21 cellular contexts compared by ENCODE assay signal in the genomic region with DNA sequence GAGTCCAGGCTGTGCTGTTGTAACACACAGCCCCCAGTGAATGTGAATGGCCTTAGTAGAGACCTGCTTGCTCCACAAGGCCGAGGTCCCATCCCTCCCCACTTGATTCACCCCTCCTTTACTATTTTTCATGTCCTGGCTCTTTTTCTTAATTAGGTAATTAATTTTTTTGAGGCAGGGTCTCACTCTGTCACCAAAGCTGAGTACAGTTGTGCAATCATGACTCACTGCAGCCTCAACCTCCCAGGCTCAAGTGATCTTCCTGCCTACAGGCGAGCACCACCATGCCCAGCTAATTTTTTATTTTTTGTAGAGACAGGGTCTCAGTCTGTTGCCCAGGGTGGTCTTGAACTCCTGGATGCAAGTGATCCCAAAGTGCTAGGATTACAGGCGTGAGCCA. TPM values are rescaled to one million over a fixed set of nuclear protein-coding genes. Genes with fewer than 3 reads are reported as not detected.
DNase-seq lines count a peak whose midpoint lies in the region; ATAC-seq lines count a peak whose summit lies in the region.
"Had no signal": no experiment of that assay in that cellular context is flagged by ENCODE, and none has a peak within 500 bp of the region (broad histone marks: within the 10 kb centered on the region; RNA-seq: fewer than 3 reads in every experiment).

No MANE protein-coding gene starts in this region.

- peaks cover 49% of the 10 kb centered on the region for H3K4me1 Mint-ChIP-seq in activated CD4-positive, alpha-beta T cell treated with anti-CD3 and anti-CD28 coated beads for 36 hours
- peaks cover 39% of the 10 kb centered on the region for H3K4me1 Mint-ChIP-seq in activated CD4-positive, alpha-beta T cell treated with anti-CD3 and anti-CD28 coated beads, Interleukin-2, amount 10 ng/mL, durations not matched to agents 7 days and 5 days
- peaks cover 42% of the 10 kb centered on the region for H3K4me1 Mint-ChIP-seq in stimulated activated naive CD8-positive, alpha-beta T cell treated with anti-CD3 and anti-CD28 coated beads, Interleukin-15, Interleukin-2, amounts not matched to agents 100 ng/mL and 50 ng/mL, for 24 hours (ENCODE audit: low read depth)

- H3K4me3 Mint-ChIP-seq in activated CD4-positive, alpha-beta T cell treated with anti-CD3 and anti-CD28 coated beads for 36 hours, result no peak overlapping the region
- H3K4me3 Mint-ChIP-seq in activated CD4-positive, alpha-beta T cell treated with anti-CD3 and anti-CD28 coated beads, Interleukin-2, amount 10 ng/mL, durations not matched to agents 7 days and 5 days, result no peak overlapping the region
- H3K4me3 Mint-ChIP-seq in stimulated activated naive CD8-positive, alpha-beta T cell treated with anti-CD3 and anti-CD28 coated beads, Interleukin-15, Interleukin-2, amounts not matched to agents 100 ng/mL and 50 ng/mL, for 24 hours, result peak overlapping the region; percentile 23
- H3K4me3 Mint-ChIP-seq: GM23338; stimulated activated naive B cell treated with anti-CD40 and anti-IgM and Interleukin-4, amounts not matched to agents 10 μg/mL and 1 μg/mL and 100 μg/mL, for 72 hours had no signal

- CTCF ChIA-PET in activated CD4-positive, alpha-beta T cell treated with anti-CD3 and anti-CD28 coated beads for 36 hours (lab: Charles Lee), result no interaction called here
- CTCF ChIA-PET in activated CD4-positive, alpha-beta T cell treated with anti-CD3 and anti-CD28 coated beads, Interleukin-2, amount 10 ng/mL, durations not matched to agents 7 days and 5 days (lab: Charles Lee), result no interaction called here

- no peaks in the 10 kb centered on the region for H3K9me3 Mint-ChIP-seq in activated CD4-positive, alpha-beta T cell treated with anti-CD3 and anti-CD28 coated beads for 36 hours (ENCODE audit: low read depth)
- H3K9me3 Mint-ChIP-seq in activated CD4-positive, alpha-beta T cell treated with anti-CD3 and anti-CD28 coated beads, Interleukin-2, amount 10 ng/mL, durations not matched to agents 7 days and 5 days, result no peaks in the 10 kb centered on the region
- H3K9me3 Mint-ChIP-seq in stimulated activated naive CD8-positive, alpha-beta T cell treated with anti-CD3 and anti-CD28 coated beads, Interleukin-15, Interleukin-2, amounts not matched to agents 100 ng/mL and 50 ng/mL, for 24 hours, result no peaks in the 10 kb centered on the region
- H3K9me3 Mint-ChIP-seq: GM23338 had no signal

- DNase-seq in activated CD4-positive, alpha-beta T cell treated with anti-CD3 and anti-CD28 coated beads for 36 hours, result peak; percentile 26
- DNase-seq in activated CD4-positive, alpha-beta T cell treated with anti-CD3 and anti-CD28 coated beads, Interleukin-2, amount 10 ng/mL, durations not matched to agents 7 days and 5 days, result no peak
- DNase-seq in stimulated activated naive CD8-positive, alpha-beta T cell treated with anti-CD3 and anti-CD28 coated beads, Interleukin-15, Interleukin-2, amounts not matched to agents 100 U/mL and 50 U/mL, for 24 hours, result no peak
- DNase-seq in myocyte (ENCODE audit: low read depth) (peak; percentile 59), globus pallidus (ENCODE audit: low spot score) (no peak), NCI-H524 treated with DMSO at 0.1 percent for 48 hours (lab: John Stamatoyannopoulos, UW) (no peak)
- no peak for DNase-seq in NK-92 treated with Interleukin-12 subunit alpha and Interleukin-12 subunit beta, amount 100 ng/mL, for 24 hours (lab: John Stamatoyannopoulos, UW)
- DNase-seq: activated CD8-positive, alpha-beta memory T cell treated with anti-CD3 and anti-CD28 coated beads, Interleukin-2, amount 50 U/mL, for 4 hours; AML-193; DMS153; Kasumi-1; left cardiac atrium; mammary epithelial cell; NCI-H446 treated with DMSO at 0.1 percent for 48 hours; stimulated activated naive B cell treated with anti-CD40 and anti-IgM and Interleukin-4, amounts not matched to agents 10 μg/mL and 1 μg/mL and 100 μg/mL, for 72 hours; testis; uterus had no signal

- H3K27ac Mint-ChIP-seq in activated CD4-positive, alpha-beta T cell treated with anti-CD3 and anti-CD28 coated beads for 36 hours, result peak overlapping the region; percentile 82
- H3K27ac Mint-ChIP-seq in activated CD4-positive, alpha-beta T cell treated with anti-CD3 and anti-CD28 coated beads, Interleukin-2, amount 10 ng/mL, durations not matched to agents 7 days and 5 days, result no peak overlapping the region
- H3K27ac Mint-ChIP-seq in stimulated activated naive CD8-positive, alpha-beta T cell treated with anti-CD3 and anti-CD28 coated beads, Interleukin-15, Interleukin-2, amounts not matched to agents 100 ng/mL and 50 ng/mL, for 24 hours, result no peak overlapping the region
- H3K27ac Mint-ChIP-seq: GM23338; stimulated activated naive B cell treated with anti-CD40 and anti-IgM and Interleukin-4, amounts not matched to agents 10 μg/mL and 1 μg/mL and 100 μg/mL, for 72 hours had no signal

- intact Hi-C loops in activated CD4-positive, alpha-beta T cell treated with anti-CD3 and anti-CD28 coated beads for 36 hours (cut with DNase I, micrococcal nuclease), result no loop called here

- peaks cover 2% of the 10 kb centered on the region for H3K36me3 Mint-ChIP-seq in activated CD4-positive, alpha-beta T cell treated with anti-CD3 and anti-CD28 coated beads for 36 hours (ENCODE audit: low read depth)
- no peaks in the 10 kb centered on the region for H3K36me3 Mint-ChIP-seq in activated CD4-positive, alpha-beta T cell treated with anti-CD3 and anti-CD28 coated beads, Interleukin-2, amount 10 ng/mL, durations not matched to agents 7 days and 5 days (ENCODE audit: low read depth)
- H3K36me3 Mint-ChIP-seq in stimulated activated naive CD8-positive, alpha-beta T cell treated with anti-CD3 and anti-CD28 coated beads, Interleukin-15, Interleukin-2, amounts not matched to agents 100 ng/mL and 50 ng/mL, for 24 hours (ENCODE audit: low read depth), result no peaks in the 10 kb centered on the region
- H3K36me3 Mint-ChIP-seq: stimulated activated naive B cell treated with anti-CD40 and anti-IgM and Interleukin-4, amounts not matched to agents 10 μg/mL and 1 μg/mL and 100 μg/mL, for 72 hours had no signal

- POLR2A ChIA-PET in activated CD4-positive, alpha-beta T cell treated with anti-CD3 and anti-CD28 coated beads for 36 hours (lab: Charles Lee), result no interaction called here
- POLR2A ChIA-PET in activated CD4-positive, alpha-beta T cell treated with anti-CD3 and anti-CD28 coated beads, Interleukin-2, amount 10 ng/mL, durations not matched to agents 7 days and 5 days (lab: Charles Lee), result no interaction called here

- no peaks in the 10 kb centered on the region for H3K27me3 Mint-ChIP-seq in activated CD4-positive, alpha-beta T cell treated with anti-CD3 and anti-CD28 coated beads for 36 hours
- no peaks in the 10 kb centered on the region for H3K27me3 Mint-ChIP-seq in activated CD4-positive, alpha-beta T cell treated with anti-CD3 and anti-CD28 coated beads, Interleukin-2, amount 10 ng/mL, durations not matched to agents 7 days and 5 days
- no peaks in the 10 kb centered on the region for H3K27me3 Mint-ChIP-seq in stimulated activated naive CD8-positive, alpha-beta T cell treated with anti-CD3 and anti-CD28 coated beads, Interleukin-15, Interleukin-2, amounts not matched to agents 100 ng/mL and 50 ng/mL, for 24 hours
- H3K27me3 Mint-ChIP-seq: stimulated activated naive B cell treated with anti-CD40 and anti-IgM and Interleukin-4, amounts not matched to agents 10 μg/mL and 1 μg/mL and 100 μg/mL, for 72 hours had no signal

- ATAC-seq in activated CD4-positive, alpha-beta T cell treated with anti-CD3 and anti-CD28 coated beads for 36 hours, result no peak
- ATAC-seq in stimulated activated naive CD8-positive, alpha-beta T cell treated with anti-CD3 and anti-CD28 coated beads, Interleukin-15, Interleukin-2, amounts not matched to agents 100 U/mL and 50 U/mL, for 24 hours, result no peak
- ATAC-seq: GM23338; left cardiac atrium; right cardiac atrium; stimulated activated naive B cell treated with anti-CD40 and anti-IgM and Interleukin-4, amounts not matched to agents 10 μg/mL and 1 μg/mL and 100 μg/mL, for 72 hours had no signal

RNA-seq across cellular contexts. Expression of gene FBLN7, which starts 19.3 kb away (rescaled TPM):
- 10 to 100 TPM; 40.5 to 40.6 TPM for total RNA-seq in activated CD4-positive, alpha-beta T cell treated with anti-CD3 and anti-CD28 coated beads for 36 hours
- total RNA-seq in activated CD4-positive, alpha-beta T cell treated with anti-CD3 and anti-CD28 coated beads, Interleukin-2, amount 10 ng/mL, durations not matched to agents 7 days and 5 days, result 1 to 10 TPM; 7.9 to 8.3 TPM
- total RNA-seq in myocyte, result 9.6 and 14.7 TPM in 2 replicates
- polyA plus RNA-seq in myocyte (2012), result 12.7 TPM
- total RNA-seq: GM23338 had no signal
- polyA plus RNA-seq: neural cell had no signal

Comparison
In these comparisons a context has a peak if more than half of its experiments do, and no peak if none do; other contexts are left out.
1. DNase-seq: peak in activated CD4-positive, alpha-beta T cell treated with anti-CD3 and anti-CD28 coated beads for 36 hours (single experiment) and myocyte (single experiment); none in activated CD4-positive, alpha-beta T cell treated with anti-CD3 and anti-CD28 coated beads, Interleukin-2, amount 10 ng/mL, durations not matched to agents 7 days and 5 days (single experiment), stimulated activated naive CD8-positive, alpha-beta T cell treated with anti-CD3 and anti-CD28 coated beads, Interleukin-15, Interleukin-2, amounts not matched to agents 100 U/mL and 50 U/mL, for 24 hours (single experiment), NK-92 treated with Interleukin-12 subunit alpha and Interleukin-12 subunit beta, amount 100 ng/mL, for 24 hours (single experiment), globus pallidus (single experiment) and NCI-H524 treated with DMSO at 0.1 percent for 48 hours (single experiment).